27 cellular contexts compared by ENCODE assay signal in genomic region chr7:34011711-34012110, GRCh38.
DNase-seq lines count a peak whose midpoint lies in the region; ATAC-seq and TF ChIP-seq lines count a peak whose summit lies in the region.
"Had no signal": no experiment of that assay in that cellular context is flagged by ENCODE, and none has a peak within 500 bp of the region (broad histone marks: within the 10 kb centered on the region; RNA-seq: fewer than 3 reads in every experiment).

No MANE protein-coding gene starts in this region.

- TF ChIP-seq CTCF in cardiac muscle cell (IDR thresholded peaks at IDR 0.05; ENCODE audit: low read depth, low read length), result no peak
- TF ChIP-seq CTCF in upper lobe of left lung (IDR thresholded peaks at IDR 0.05), result no peak

- no peak for TF ChIP-seq EP300 in upper lobe of left lung (IDR thresholded peaks at IDR 0.05)

- H3K9me3 ChIP-seq in cardiac muscle cell (ENCODE audit: low read depth) (no peaks in the 10 kb centered on the region), upper lobe of left lung (no peaks in the 10 kb centered on the region)
- H3K9me3 ChIP-seq: BE2C, gastroesophageal sphincter, neutrophil, thyroid gland had no signal

- 81 to 83% methylated on average over 1 of the region's 1 CpG for WGBS in upper lobe of left lung, 2 donors

- intact Hi-C loops in left cardiac atrium (cut with DNase I) (no loop called here), posterior cingulate gyrus (cut with DNase I) (no loop called here)

- H3K36me3 ChIP-seq in cardiac muscle cell (peaks cover 7% of the 10 kb centered on the region), upper lobe of left lung (no peaks in the 10 kb centered on the region)
- H3K36me3 ChIP-seq: BE2C, gastroesophageal sphincter, neutrophil, thyroid gland, WERI-Rb-1 had no signal

- H3K4me1 ChIP-seq in cardiac muscle cell (ENCODE audit: low read depth) (peaks cover 15% of the 10 kb centered on the region), upper lobe of left lung (no peaks in the 10 kb centered on the region)
- H3K4me1 ChIP-seq: BE2C, thyroid gland had no signal

- TF ChIP-seq POLR2A in upper lobe of left lung (IDR thresholded peaks at IDR 0.05), result no peak

- H3K27ac ChIP-seq in cardiac muscle cell (peak overlapping the region; percentile 66), upper lobe of left lung (no peak overlapping the region)
- H3K27ac ChIP-seq: 22Rv1, gastroesophageal sphincter, neutrophil, PC-9, thyroid gland, WERI-Rb-1 had no signal

- H3K4me3 ChIP-seq in cardiac muscle cell (no peak overlapping the region), upper lobe of left lung (no peak overlapping the region)
- H3K4me3 ChIP-seq: gastroesophageal sphincter, PC-9, thyroid gland had no signal

- H3K27me3 ChIP-seq in cardiac muscle cell, result no peaks in the 10 kb centered on the region
- H3K27me3 ChIP-seq in upper lobe of left lung, result no peaks in the 10 kb centered on the region
- H3K27me3 ChIP-seq: BE2C, gastroesophageal sphincter, neutrophil, thyroid gland had no signal

- ATAC-seq in left cardiac atrium, result no peak
- no peak for ATAC-seq in upper lobe of left lung (ENCODE audit: low FRiP score in 2 of 2)
- ATAC-seq in GM19324 (IDR thresholded peaks at IDR 0.05; ENCODE audit: low FRiP score, unreplicated experiment), result no peak
- ATAC-seq: activated T-cell treated with anti-CD3 and anti-CD28 coated beads, Interleukin-2, amount 50 U/mL, for 4 hours; gastroesophageal sphincter had no signal

- DNase-seq in cardiac muscle cell (ENCODE audit: low read depth in 1 of 2, low spot score in 1 of 2) (peak in 1 of 2 donors; percentile 38), left cardiac atrium (no peak), NCI-H226 (peak; percentile 25), fibroblast of gingiva (ENCODE audit: low read depth) (peak; percentile 50), stromal cell of bone marrow (ENCODE audit: low read depth) (peak; percentile 41), upper lobe of left lung (no peak), posterior cingulate gyrus (no peak)
- DNase-seq: activated CD4-positive, alpha-beta T cell treated with anti-CD3 and anti-CD28 coated beads for 48 hours; activated T-cell treated with anti-CD3 and anti-CD28 coated beads, Interleukin-2, amount 50 U/mL, for 4 hours; BE2C; effector CD8-positive, alpha-beta T cell; GF-D8; hippocampal formation; mesendoderm; NCI-H1048; NCI-H187 treated with DMSO at 0.1 percent for 48 hours; NCI-H2171 treated with DMSO at 0.1 percent for 48 hours; NK-92 treated with Interleukin-12 subunit alpha and Interleukin-12 subunit beta, amount 100 ng/mL, for 24 hours; PC-9; SHP77; T1000; thyroid gland; WERI-Rb-1 had no signal

Comparison
In these comparisons a context has a peak if more than half of its experiments do, and no peak if none do; other contexts are left out.
1. DNase-seq: peak in NCI-H226 (single experiment), fibroblast of gingiva (single experiment) and stromal cell of bone marrow (single experiment); none in left cardiac atrium (single experiment), upper lobe of left lung (0 of 2) and posterior cingulate gyrus (0 of 10).